8 cellular contexts compared by ENCODE assay signal in genomic region chr22:19034031-19034723, GRCh38.
DNase-seq lines count a peak whose midpoint lies in the region; ATAC-seq, FAIRE-seq and TF ChIP-seq lines count a peak whose summit lies in the region.
"Not testable (repeated sequence)": the region's sequence is repeated elsewhere in the genome, so short reads cannot be mapped to it uniquely, and the experiment has no call there.

No MANE protein-coding gene starts in this region.

- FAIRE-seq in kidney (lab: Jason Lieb, UNC) = not testable (repeated sequence)

- H4K91ac ChIP-seq in neuronal stem cell (ENCODE audit: low read depth, low read length, poor library complexity) = not testable (repeated sequence)

- not testable (repeated sequence) for H3K9me3 Mint-ChIP-seq in activated naive CD4-positive, alpha-beta T cell treated with anti-CD3 and anti-CD28 coated beads, Interleukin-2, amount 50 U/mL, for 24 hours

- not testable (repeated sequence) for H3K23ac ChIP-seq in neuronal stem cell (ENCODE audit: low read depth, low read length, poor library complexity)

- not testable (repeated sequence) for H2BK12ac ChIP-seq in neuronal stem cell (ENCODE audit: low read length)

- ATAC-seq in esophagus mucosa = peak; percentile 3

- H3K4me3 ChIP-seq in Peyer's patch; WERI-Rb-1 (ENCODE audit: low read depth, low read length); kidney (ENCODE audit: low read length in 2 of 2); neuronal stem cell (ENCODE audit: low read length in 2 of 2): not testable (repeated sequence)

- not testable (repeated sequence) for H3K14ac ChIP-seq in neuronal stem cell (ENCODE audit: low read length)

- DNase-seq in AG08396 (ENCODE audit: low spot score) (peak; percentile 1), Peyer's patch (peak in 2 of 3 donors; percentile 9 to 18), WERI-Rb-1 (peak; percentile 2), kidney (peak; percentile 17)
- DNase-seq in neuronal stem cell (ENCODE audit: low spot score) = not testable (repeated sequence)
- peak; percentile 19 for DNase-seq in stimulated activated CD8-positive, alpha-beta memory T cell treated with anti-CD3 and anti-CD28 coated beads, Interleukin-4, amount 100 ng/mL, for 48 hours

- not testable (repeated sequence) for H3K4me3 Mint-ChIP-seq in activated naive CD4-positive, alpha-beta T cell treated with anti-CD3 and anti-CD28 coated beads, Interleukin-2, amount 50 U/mL, for 24 hours

- not testable (repeated sequence) for H3K9ac ChIP-seq in kidney (ENCODE audit: low read length in 2 of 2); neuronal stem cell (ENCODE audit: low read depth, low read length, poor library complexity)

- H3K27ac ChIP-seq in Peyer's patch; WERI-Rb-1; kidney (ENCODE audit: low read depth in 2 of 2, low read length in 2 of 2); neuronal stem cell (replicated peaks; ENCODE audit: low read length): not testable (repeated sequence)

- intact Hi-C loops in kidney (cut with DNase I) = not testable (repeated sequence)

- not testable (repeated sequence) for H3K18ac ChIP-seq in neuronal stem cell (ENCODE audit: low read length)

- peak overlapping the region; percentile 43 for H4K8ac ChIP-seq in neuronal stem cell (ENCODE audit: low read depth, low read length)

- not testable (repeated sequence) for H3K79me1 ChIP-seq in neuronal stem cell (ENCODE audit: low read depth, low read length)

- peak overlapping the region; percentile 30 for H3K27ac Mint-ChIP-seq in activated naive CD4-positive, alpha-beta T cell treated with anti-CD3 and anti-CD28 coated beads, Interleukin-2, amount 50 U/mL, for 24 hours

- no CpG with 5 or more reads among the region's 6 CpGs for WGBS in neuronal stem cell (ENCODE audit: extremely low coverage in 2 of 2, insufficient read length in 2 of 2, insufficient replicate concordance in 1 of 2), 2 donors

- H3K36me3 ChIP-seq in Peyer's patch (peaks cover 0 to 16% (median 0%) of the 10 kb centered on the region in 3 donors), neuronal stem cell (replicated peaks in 1 of 2; ENCODE audit: control insufficient read depth in 2 of 2, insufficient read depth in 2 of 2, low read length in 2 of 2) (peaks cover 5 to 20% of the 10 kb centered on the region in 2 donors)
- not testable (repeated sequence) for H3K36me3 ChIP-seq in WERI-Rb-1; kidney (ENCODE audit: control insufficient read depth in 1 of 2, insufficient read depth in 2 of 2, low read length in 2 of 2)

- H3K4me1 ChIP-seq in Peyer's patch; kidney (ENCODE audit: control insufficient read depth in 1 of 2, insufficient read depth in 1 of 2, low read depth in 1 of 2, low read length in 2 of 2); neuronal stem cell (ENCODE audit: control insufficient read depth in 2 of 2, insufficient read depth in 1 of 2, low read depth in 1 of 2, low read length in 2 of 2): not testable (repeated sequence)

- H2BK15ac ChIP-seq in neuronal stem cell (ENCODE audit: low read length) = not testable (repeated sequence)

- H3K27me3 ChIP-seq in Peyer's patch; WERI-Rb-1 (ENCODE audit: insufficient read depth, low read depth, severe bottlenecking): not testable (repeated sequence)
- H3K27me3 ChIP-seq in neuronal stem cell (ENCODE audit: control insufficient read depth in 3 of 3, insufficient read depth in 3 of 3, low read depth in 1 of 3, low read length in 3 of 3) = peaks cover 0 to 14% (median 14%) of the 10 kb centered on the region in 3 experiments

- not testable (repeated sequence) for H2BK120ac ChIP-seq in neuronal stem cell (ENCODE audit: low read depth, low read length)

- TF ChIP-seq POLR2A in Peyer's patch (IDR thresholded peaks at IDR 0.05) = not testable (repeated sequence)

- H2AFZ ChIP-seq in neuronal stem cell (ENCODE audit: low read length) = not testable (repeated sequence)

- H3K4me2 ChIP-seq in neuronal stem cell (ENCODE audit: insufficient read depth, low read length, poor library complexity, severe bottlenecking) = not testable (repeated sequence)

- not testable (repeated sequence) for TF ChIP-seq CTCF in Peyer's patch (IDR thresholded peaks at IDR 0.05); WERI-Rb-1 (IDR thresholded peaks at IDR 0.05; ENCODE audit: low read depth, low read length); kidney (IDR thresholded peaks at IDR 0.05; ENCODE audit: borderline replicate concordance, extremely low read depth, insufficient read depth)

- not testable (repeated sequence) for H2BK5ac ChIP-seq in neuronal stem cell (ENCODE audit: low read length)

- H2AK5ac ChIP-seq in neuronal stem cell (ENCODE audit: low read depth, low read length) = not testable (repeated sequence)

- not testable (repeated sequence) for H3K36me3 Mint-ChIP-seq in activated naive CD4-positive, alpha-beta T cell treated with anti-CD3 and anti-CD28 coated beads, Interleukin-2, amount 50 U/mL, for 24 hours

- not testable (repeated sequence) for H3K4ac ChIP-seq in neuronal stem cell (ENCODE audit: low read length)

- not testable (repeated sequence) for H3K27me3 Mint-ChIP-seq in activated naive CD4-positive, alpha-beta T cell treated with anti-CD3 and anti-CD28 coated beads, Interleukin-2, amount 50 U/mL, for 24 hours

- H3K4me1 Mint-ChIP-seq in activated naive CD4-positive, alpha-beta T cell treated with anti-CD3 and anti-CD28 coated beads, Interleukin-2, amount 50 U/mL, for 24 hours = not testable (repeated sequence)

- H3K9me3 ChIP-seq in Peyer's patch; WERI-Rb-1 (ENCODE audit: severe bottlenecking); kidney (ENCODE audit: control insufficient read depth in 1 of 2, low read length in 2 of 2); neuronal stem cell (replicated peaks in 1 of 2; ENCODE audit: control insufficient read depth in 2 of 2, insufficient read depth in 1 of 2, low read depth in 1 of 2, low read length in 2 of 2): not testable (repeated sequence)
